Comparison of ENCODE assay signal across 22 cellular contexts in the genomic region with DNA sequence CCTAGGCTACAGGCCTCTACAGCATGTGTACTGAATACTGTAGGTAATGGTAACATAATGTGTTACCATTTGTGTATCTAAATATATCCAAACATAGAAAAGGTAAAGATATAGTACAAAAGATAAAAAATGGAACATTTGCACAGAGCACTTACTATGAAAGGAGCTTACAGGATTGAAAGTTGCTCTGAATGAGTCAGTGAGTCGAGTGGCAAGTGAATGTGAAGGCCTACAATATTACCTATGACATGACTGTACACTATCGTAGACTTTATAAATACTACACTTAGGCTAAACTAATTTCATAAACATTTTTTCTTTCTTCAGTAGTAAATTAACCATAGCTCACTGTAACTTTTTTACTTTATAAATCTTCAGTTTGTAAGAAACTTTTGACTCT. TPM values are rescaled to one million over a fixed set of nuclear protein-coding genes. Genes with fewer than 3 reads are reported as not detected.
DNase-seq lines count a peak whose midpoint lies in the region; ATAC-seq, FAIRE-seq and TF ChIP-seq lines count a peak whose summit lies in the region.
"Had no signal": no experiment of that assay in that cellular context is flagged by ENCODE, and none has a peak within 500 bp of the region (broad histone marks: within the 10 kb centered on the region; RNA-seq: fewer than 3 reads in every experiment).

No MANE protein-coding gene starts in this region.

- no peak overlapping the region for H3K4me3 Mint-ChIP-seq in activated T-helper 17 cell treated with anti-CD3 and anti-CD28 coated beads, Interleukin-2, amount 50 U/mL, for 72 hours
- H3K4me3 Mint-ChIP-seq: B cell; CD4-positive, alpha-beta T cell; CD8-positive, alpha-beta T cell had no signal

- DNase-seq in GM12891 (ENCODE audit: insufficient read length, low spot score) (no peak), aorta (no peak), urothelium cell line (ENCODE audit: low spot score) (no peak), activated T-cell treated with anti-CD3 and anti-CD28 coated beads for 4 hours (no peak)
- DNase-seq: AML-193; Caco-2; Calu3; CD4-positive, alpha-beta T cell; CD8-positive, alpha-beta T cell; DMS79 treated with DMSO at 0.1 percent for 48 hours; GF-D8 had no signal

- peaks cover 75% of the 10 kb centered on the region for H3K36me3 Mint-ChIP-seq in activated T-helper 17 cell treated with anti-CD3 and anti-CD28 coated beads, Interleukin-2, amount 50 U/mL, for 72 hours (ENCODE audit: low read depth)

- H3K4me1 ChIP-seq in aorta (ENCODE audit: control insufficient read depth in 1 of 2, insufficient read depth in 2 of 2, low read length in 2 of 2), result no peaks in the 10 kb centered on the region
- H3K4me1 ChIP-seq: A549, Caco-2 had no signal

- H3K27ac ChIP-seq in 22Rv1 (peak overlapping the region; percentile 23), aorta (ENCODE audit: low read depth in 1 of 2, low read length in 2 of 2) (no peak overlapping the region)
- H3K27ac ChIP-seq: A549; BLaER1 treated with 17β-estradiol and CSF1 and Interleukin-3, amounts not matched to agents 10 nM and 100 nM; C4-2B had no signal

- TF ChIP-seq CTCF in 22Rv1 (IDR thresholded peaks at IDR 0.05), result no peak

- H3K4me3 ChIP-seq in aorta (ENCODE audit: low read length in 2 of 2), result no peak overlapping the region
- H3K4me3 ChIP-seq: A549; BLaER1 treated with 17β-estradiol and CSF1 and Interleukin-3, amounts not matched to agents 10 nM and 100 nM had no signal

- WGBS in aorta, 2 donors, result 91% methylated on average over 2 of the region's 2 CpGs

- H3K9me3 Mint-ChIP-seq in activated T-helper 17 cell treated with anti-CD3 and anti-CD28 coated beads, Interleukin-2, amount 50 U/mL, for 72 hours, result no peaks in the 10 kb centered on the region
- H3K9me3 Mint-ChIP-seq: CD4-positive, alpha-beta T cell had no signal

- FAIRE-seq in GM12891 (lab: Jason Lieb, UNC) (peak; percentile 61), urothelium cell line (lab: Jason Lieb, UNC) (no peak)
- FAIRE-seq: A549, D721Med, GM12892, GM18507 had no signal

- H3K27me3 Mint-ChIP-seq in activated T-helper 17 cell treated with anti-CD3 and anti-CD28 coated beads, Interleukin-2, amount 50 U/mL, for 72 hours, result no peaks in the 10 kb centered on the region
- H3K27me3 Mint-ChIP-seq: B cell; CD4-positive, alpha-beta T cell had no signal

- ATAC-seq in HG02870 (IDR thresholded peaks at IDR 0.05; ENCODE audit: unreplicated experiment), result peak; percentile 76
- peak; percentile 56 for ATAC-seq in activated T-helper 17 cell treated with anti-CD3 and anti-CD28 coated beads, Interleukin-2, amount 50 U/mL, for 72 hours (replicated peaks)
- no peak for ATAC-seq in HG03565 (IDR thresholded peaks at IDR 0.05; ENCODE audit: unreplicated experiment)
- ATAC-seq in aorta (ENCODE audit: low FRiP score), result no peak
- ATAC-seq: A549; CD8-positive, alpha-beta T cell had no signal

- H3K27ac Mint-ChIP-seq in activated T-helper 17 cell treated with anti-CD3 and anti-CD28 coated beads, Interleukin-2, amount 50 U/mL, for 72 hours, result no peak overlapping the region
- H3K27ac Mint-ChIP-seq: B cell; CD4-positive, alpha-beta T cell; CD8-positive, alpha-beta T cell had no signal

- H3K4me1 Mint-ChIP-seq in activated T-helper 17 cell treated with anti-CD3 and anti-CD28 coated beads, Interleukin-2, amount 50 U/mL, for 72 hours, result no peaks in the 10 kb centered on the region

- no peak for TF ChIP-seq POLR2A in GM12891 (IDR thresholded peaks at IDR 0.05; ENCODE audit: low read depth, low read length)

- H3K27me3 ChIP-seq in aorta (ENCODE audit: control insufficient read depth in 1 of 2, insufficient read depth in 2 of 2, low read length in 1 of 2), result no peaks in the 10 kb centered on the region
- H3K27me3 ChIP-seq: BLaER1 treated with 17β-estradiol and CSF1 and Interleukin-3, amounts not matched to agents 10 nM and 100 nM had no signal

- intact Hi-C loops in aorta (cut with DNase I), result no loop called here

- H3K9me3 ChIP-seq in aorta (ENCODE audit: control insufficient read depth, low read length), result no peaks in the 10 kb centered on the region
- H3K9me3 ChIP-seq: A549, Caco-2 had no signal

- H3K36me3 ChIP-seq in aorta (ENCODE audit: control insufficient read depth in 1 of 2, insufficient read depth in 2 of 2, low read length in 1 of 2), result no peaks in the 10 kb centered on the region

TF ChIP-seq in GM12891, 5 proteins besides CTCF, POLR2A, EP300 and RAD21:
- TF ChIP-seq POU2F2 (IDR thresholded peaks at IDR 0.05; ENCODE audit: low read depth, low read length) (no peak), PAX5 (IDR thresholded peaks at IDR 0.05; ENCODE audit: insufficient read depth, low read length, severe bottlenecking) (no peak)

RNA-seq across cellular contexts. Expression of a gene that starts 35.1 kb away (rescaled TPM):
- polyA plus RNA-seq in GM12891 (2012; ENCODE audit: low read depth, missing spikeins), result 0.89 TPM
- 10 to 100 TPM; 13.9 to 35.1 TPM for total RNA-seq in activated T-helper 17 cell treated with anti-CD3 and anti-CD28 coated beads, Interleukin-2, amount 50 U/mL, for 72 hours
- 10 to 100 TPM; 32.4 to 79.1 TPM for total RNA-seq in aorta
- polyA plus RNA-seq in aorta, result 10 to 100 TPM; 17.1 to 20.7 TPM
- total RNA-seq: Caco-2 had no signal

Comparison
In these comparisons a context has a peak if more than half of its experiments do, and no peak if none do; other contexts are left out.
1. ATAC-seq: peak in HG02870 (single experiment) and activated T-helper 17 cell treated with anti-CD3 and anti-CD28 coated beads, Interleukin-2, amount 50 U/mL, for 72 hours (single experiment); none in HG03565 (single experiment) and aorta (single experiment).